In genomic region chr5:173018352-173018751, GRCh38 we compare ENCODE assay signal across 24 cellular contexts. TPM values are rescaled to one million over a fixed set of nuclear protein-coding genes. Genes with fewer than 3 reads are reported as not detected.
DNase-seq lines count a peak whose midpoint lies in the region; ATAC-seq, FAIRE-seq and TF ChIP-seq lines count a peak whose summit lies in the region.
"Had no signal": no experiment of that assay in that cellular context is flagged by ENCODE, and none has a peak within 500 bp of the region (broad histone marks: within the 10 kb centered on the region; RNA-seq: fewer than 3 reads in every experiment).

No MANE protein-coding gene starts in this region.

- no peak for ATAC-seq in stimulated activated effector memory CD8-positive, alpha-beta T cell treated with anti-CD3 and anti-CD28 coated beads, Interleukin-12 subunit alpha, Interleukin-12 subunit beta, amount 100 ng/mL, for 72 hours
- ATAC-seq in aorta (ENCODE audit: low FRiP score): no peak

- no peaks in the 10 kb centered on the region for H3K27me3 Mint-ChIP-seq in Calu3 (ENCODE audit: unreplicated experiment)

- H3K9me3 Mint-ChIP-seq in Calu3 (ENCODE audit: low read depth, unreplicated experiment): peaks cover 3% of the 10 kb centered on the region
- no peaks in the 10 kb centered on the region for H3K9me3 Mint-ChIP-seq in stimulated activated effector memory CD8-positive, alpha-beta T cell treated with anti-CD3 and anti-CD28 coated beads, Interleukin-12 subunit alpha, Interleukin-12 subunit beta, amount 100 ng/mL, for 72 hours
- H3K9me3 Mint-ChIP-seq: nephron had no signal

- H3K4me1 ChIP-seq in kidney (ENCODE audit: control insufficient read depth in 1 of 2, insufficient read depth in 1 of 2, low read depth in 1 of 2, low read length in 2 of 2): peaks cover 9 to 11% of the 10 kb centered on the region in 2 donors
- peaks cover 0 to 3% of the 10 kb centered on the region in 2 donors for H3K4me1 ChIP-seq in aorta (ENCODE audit: control insufficient read depth in 1 of 2, insufficient read depth in 2 of 2, low read length in 2 of 2)
- H3K4me1 ChIP-seq: uterus had no signal

- BruUV-seq in Calu3 (replicated peaks; lab: Mats Ljungman, UMichigan): no TSS peak

- no peaks in the 10 kb centered on the region for H3K9me3 ChIP-seq in kidney (ENCODE audit: control insufficient read depth in 1 of 2, low read length in 2 of 2)
- H3K9me3 ChIP-seq in aorta (ENCODE audit: control insufficient read depth, low read length): no peaks in the 10 kb centered on the region
- H3K9me3 ChIP-seq: esophagus squamous epithelium, MG63, uterus had no signal

- H3K27ac ChIP-seq in kidney (ENCODE audit: low read depth in 2 of 2, low read length in 2 of 2) (peak overlapping the region; percentile 29 to 61), aorta (ENCODE audit: low read depth in 1 of 2, low read length in 2 of 2) (no peak overlapping the region)
- H3K27ac ChIP-seq: uterus, VCaP had no signal

- DNase-seq in activated CD8-positive, alpha-beta memory T cell treated with anti-CD3 and anti-CD28 coated beads, Interleukin-2, amount 50 U/mL, for 48 hours: peak; percentile 29
- DNase-seq in activated CD8-positive, alpha-beta memory T cell treated with anti-CD3 and anti-CD28 coated beads, Interleukin-2, amount 50 U/mL, for 4 hours: no peak
- DNase-seq in Calu3: no peak
- DNase-seq in kidney: no peak
- no peak for DNase-seq in stimulated activated effector memory CD8-positive, alpha-beta T cell treated with anti-CD3 and anti-CD28 coated beads, Interleukin-12 subunit alpha, Interleukin-12 subunit beta, amount 100 ng/mL, for 72 hours (ENCODE audit: low spot score in 2 of 2)
- no peak for DNase-seq in aorta
- no peak for DNase-seq in DMS79 (lab: John Stamatoyannopoulos, UW)
- DNase-seq in kidney tubule cell (ENCODE audit: low spot score): no peak
- DNase-seq: activated CD4-positive, alpha-beta T cell treated with anti-CD3 and anti-CD28 coated beads, Interleukin-2, amount 50 U/mL, for 48 hours; C1 segment of cervical spinal cord; caudate nucleus; effector CD8-positive, alpha-beta T cell; esophagus squamous epithelium; IMR-90; MG63; NCI-H1694 treated with DMSO at 0.1 percent for 48 hours; NCI-H82; OCI-M1; SHP77 treated with DMSO at 0.1 percent for 48 hours; stimulated activated CD4-positive, alpha-beta T cell treated with anti-CD3 and anti-CD28 coated beads, Interleukin-1b, Interleukin-23, amount 100 ng/mL, for 48 hours; T-helper 1 cell; uterus had no signal

- no peak for FAIRE-seq in kidney (lab: Jason Lieb, UNC)

- no peak for TF ChIP-seq CTCF in Calu3 (IDR thresholded peaks at IDR 0.05; ENCODE audit: unreplicated experiment)
- no peak for TF ChIP-seq CTCF in kidney (IDR thresholded peaks at IDR 0.05; ENCODE audit: borderline replicate concordance, extremely low read depth, insufficient read depth)

- CTCF ChIA-PET in Calu3 (lab: Charles Lee): no interaction called here

- H3K4me1 Mint-ChIP-seq in Calu3 (ENCODE audit: low read depth, unreplicated experiment): peaks cover 31% of the 10 kb centered on the region
- H3K4me1 Mint-ChIP-seq in stimulated activated effector memory CD8-positive, alpha-beta T cell treated with anti-CD3 and anti-CD28 coated beads, Interleukin-12 subunit alpha, Interleukin-12 subunit beta, amount 100 ng/mL, for 72 hours: peaks cover 38% of the 10 kb centered on the region

- H3K4me3 ChIP-seq in kidney (ENCODE audit: low read length in 2 of 2) (no peak overlapping the region), aorta (ENCODE audit: low read length in 2 of 2) (no peak overlapping the region)
- H3K4me3 ChIP-seq: esophagus squamous epithelium, MG63, uterus had no signal

- H3K36me3 ChIP-seq in kidney (ENCODE audit: control insufficient read depth in 1 of 2, insufficient read depth in 2 of 2, low read length in 2 of 2) (peaks cover 0 to 19% of the 10 kb centered on the region in 2 donors), aorta (ENCODE audit: control insufficient read depth in 1 of 2, insufficient read depth in 2 of 2, low read length in 1 of 2) (no peaks in the 10 kb centered on the region)
- H3K36me3 ChIP-seq: uterus had no signal

- intact Hi-C loops in Calu3 (cut with micrococcal nuclease; ENCODE audit: unreplicated experiment): no loop called here
- intact Hi-C loops in kidney (cut with DNase I): no loop called here
- intact Hi-C loops in aorta (cut with DNase I): no loop called here

- peak overlapping the region; percentile 10 to 51 for H3K9ac ChIP-seq in kidney (ENCODE audit: low read length in 2 of 2)

- no peak overlapping the region for H3K4me3 Mint-ChIP-seq in Calu3 (ENCODE audit: low read depth, unreplicated experiment)
- no peak overlapping the region for H3K4me3 Mint-ChIP-seq in stimulated activated effector memory CD8-positive, alpha-beta T cell treated with anti-CD3 and anti-CD28 coated beads, Interleukin-12 subunit alpha, Interleukin-12 subunit beta, amount 100 ng/mL, for 72 hours
- H3K4me3 Mint-ChIP-seq: nephron had no signal

- H3K36me3 Mint-ChIP-seq in Calu3 (ENCODE audit: insufficient read depth, unreplicated experiment): peaks cover 44% of the 10 kb centered on the region
- H3K36me3 Mint-ChIP-seq in stimulated activated effector memory CD8-positive, alpha-beta T cell treated with anti-CD3 and anti-CD28 coated beads, Interleukin-12 subunit alpha, Interleukin-12 subunit beta, amount 100 ng/mL, for 72 hours: peaks cover 51% of the 10 kb centered on the region

- WGBS in aorta, 2 donors: 93 to 95% methylated on average over 4 of the region's 4 CpGs

- H3K27ac Mint-ChIP-seq in Calu3 (ENCODE audit: unreplicated experiment): peak overlapping the region; percentile 82
- H3K27ac Mint-ChIP-seq in stimulated activated effector memory CD8-positive, alpha-beta T cell treated with anti-CD3 and anti-CD28 coated beads, Interleukin-12 subunit alpha, Interleukin-12 subunit beta, amount 100 ng/mL, for 72 hours: peak overlapping the region; percentile 20
- H3K27ac Mint-ChIP-seq: nephron had no signal

- H3K27me3 ChIP-seq in aorta (ENCODE audit: control insufficient read depth in 1 of 2, insufficient read depth in 2 of 2, low read length in 1 of 2): no peaks in the 10 kb centered on the region
- H3K27me3 ChIP-seq: esophagus squamous epithelium, MG63, uterus had no signal

RNA-seq across cellular contexts. Expression of gene ATP6V0E1, which starts 34.8 kb away (rescaled TPM):
- 256 and 261 TPM in 2 replicates for total RNA-seq in Calu3 (2022)
- total RNA-seq in kidney: 352 TPM
- 804 TPM for polyA plus RNA-seq in kidney (ENCODE audit: insufficient read depth, low read depth, low replicate concordance)
- total RNA-seq in aorta: 100 to 1,000 TPM; 183 to 192 TPM
- 100 to 1,000 TPM; 244 to 268 TPM for polyA plus RNA-seq in aorta

RNA-seq across cellular contexts. Expression of gene CREBRF, which starts 37.8 kb away (rescaled TPM):
- 16.7 and 18.2 TPM in 2 replicates for total RNA-seq in Calu3 (2022)
- total RNA-seq in kidney: 49.7 TPM
- 6.1 TPM for polyA plus RNA-seq in kidney (ENCODE audit: insufficient read depth, low read depth, low replicate concordance)
- total RNA-seq in aorta: 10 to 100 TPM; 36.0 to 61.1 TPM
- 1 to 10 TPM; 6.6 to 9.6 TPM for polyA plus RNA-seq in aorta

RNA-seq across cellular contexts. Expression of gene RPL26L1, which starts 59.1 kb away (rescaled TPM):
- total RNA-seq in Calu3 (2022) (59.4 and 62.7 TPM in 2 replicates), kidney (30.9 TPM), aorta (10 to 100 TPM; 16.7 to 31.2 TPM)
- polyA plus RNA-seq in kidney (ENCODE audit: insufficient read depth, low read depth, low replicate concordance) (80.7 TPM), aorta (10 to 100 TPM; 28.2 to 30.4 TPM)

Comparison
In these comparisons a context has a peak if more than half of its experiments do, and no peak if none do; other contexts are left out.
1. H3K27ac ChIP-seq: peak in kidney (2 of 2); none in aorta (0 of 2).